Comparison of ENCODE assay signal across 1 cellular context in the genomic region with DNA sequence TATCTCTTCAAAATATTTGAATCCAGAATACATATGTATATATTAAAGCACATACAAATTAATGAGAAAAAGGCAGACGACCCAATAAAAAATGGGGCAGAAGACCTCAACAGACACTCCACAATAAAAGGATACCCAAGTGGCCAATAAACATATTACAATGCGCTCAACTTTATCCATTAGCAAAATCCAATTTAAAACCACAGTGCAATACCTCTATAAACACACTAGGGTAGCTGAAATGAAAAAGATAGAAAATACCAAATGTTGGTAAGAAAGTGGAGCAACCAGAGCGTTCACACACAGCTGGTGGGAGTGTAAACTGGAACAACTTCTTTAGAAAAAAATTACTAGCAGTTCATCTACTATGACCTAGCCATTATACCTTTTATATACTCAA.
TF ChIP-seq lines count a peak whose summit lies in the region.

No MANE protein-coding gene starts in this region.

TF ChIP-seq in GM23338, 12 proteins besides CTCF, POLR2A, EP300 and RAD21:
- TF ChIP-seq, protein P1, sequence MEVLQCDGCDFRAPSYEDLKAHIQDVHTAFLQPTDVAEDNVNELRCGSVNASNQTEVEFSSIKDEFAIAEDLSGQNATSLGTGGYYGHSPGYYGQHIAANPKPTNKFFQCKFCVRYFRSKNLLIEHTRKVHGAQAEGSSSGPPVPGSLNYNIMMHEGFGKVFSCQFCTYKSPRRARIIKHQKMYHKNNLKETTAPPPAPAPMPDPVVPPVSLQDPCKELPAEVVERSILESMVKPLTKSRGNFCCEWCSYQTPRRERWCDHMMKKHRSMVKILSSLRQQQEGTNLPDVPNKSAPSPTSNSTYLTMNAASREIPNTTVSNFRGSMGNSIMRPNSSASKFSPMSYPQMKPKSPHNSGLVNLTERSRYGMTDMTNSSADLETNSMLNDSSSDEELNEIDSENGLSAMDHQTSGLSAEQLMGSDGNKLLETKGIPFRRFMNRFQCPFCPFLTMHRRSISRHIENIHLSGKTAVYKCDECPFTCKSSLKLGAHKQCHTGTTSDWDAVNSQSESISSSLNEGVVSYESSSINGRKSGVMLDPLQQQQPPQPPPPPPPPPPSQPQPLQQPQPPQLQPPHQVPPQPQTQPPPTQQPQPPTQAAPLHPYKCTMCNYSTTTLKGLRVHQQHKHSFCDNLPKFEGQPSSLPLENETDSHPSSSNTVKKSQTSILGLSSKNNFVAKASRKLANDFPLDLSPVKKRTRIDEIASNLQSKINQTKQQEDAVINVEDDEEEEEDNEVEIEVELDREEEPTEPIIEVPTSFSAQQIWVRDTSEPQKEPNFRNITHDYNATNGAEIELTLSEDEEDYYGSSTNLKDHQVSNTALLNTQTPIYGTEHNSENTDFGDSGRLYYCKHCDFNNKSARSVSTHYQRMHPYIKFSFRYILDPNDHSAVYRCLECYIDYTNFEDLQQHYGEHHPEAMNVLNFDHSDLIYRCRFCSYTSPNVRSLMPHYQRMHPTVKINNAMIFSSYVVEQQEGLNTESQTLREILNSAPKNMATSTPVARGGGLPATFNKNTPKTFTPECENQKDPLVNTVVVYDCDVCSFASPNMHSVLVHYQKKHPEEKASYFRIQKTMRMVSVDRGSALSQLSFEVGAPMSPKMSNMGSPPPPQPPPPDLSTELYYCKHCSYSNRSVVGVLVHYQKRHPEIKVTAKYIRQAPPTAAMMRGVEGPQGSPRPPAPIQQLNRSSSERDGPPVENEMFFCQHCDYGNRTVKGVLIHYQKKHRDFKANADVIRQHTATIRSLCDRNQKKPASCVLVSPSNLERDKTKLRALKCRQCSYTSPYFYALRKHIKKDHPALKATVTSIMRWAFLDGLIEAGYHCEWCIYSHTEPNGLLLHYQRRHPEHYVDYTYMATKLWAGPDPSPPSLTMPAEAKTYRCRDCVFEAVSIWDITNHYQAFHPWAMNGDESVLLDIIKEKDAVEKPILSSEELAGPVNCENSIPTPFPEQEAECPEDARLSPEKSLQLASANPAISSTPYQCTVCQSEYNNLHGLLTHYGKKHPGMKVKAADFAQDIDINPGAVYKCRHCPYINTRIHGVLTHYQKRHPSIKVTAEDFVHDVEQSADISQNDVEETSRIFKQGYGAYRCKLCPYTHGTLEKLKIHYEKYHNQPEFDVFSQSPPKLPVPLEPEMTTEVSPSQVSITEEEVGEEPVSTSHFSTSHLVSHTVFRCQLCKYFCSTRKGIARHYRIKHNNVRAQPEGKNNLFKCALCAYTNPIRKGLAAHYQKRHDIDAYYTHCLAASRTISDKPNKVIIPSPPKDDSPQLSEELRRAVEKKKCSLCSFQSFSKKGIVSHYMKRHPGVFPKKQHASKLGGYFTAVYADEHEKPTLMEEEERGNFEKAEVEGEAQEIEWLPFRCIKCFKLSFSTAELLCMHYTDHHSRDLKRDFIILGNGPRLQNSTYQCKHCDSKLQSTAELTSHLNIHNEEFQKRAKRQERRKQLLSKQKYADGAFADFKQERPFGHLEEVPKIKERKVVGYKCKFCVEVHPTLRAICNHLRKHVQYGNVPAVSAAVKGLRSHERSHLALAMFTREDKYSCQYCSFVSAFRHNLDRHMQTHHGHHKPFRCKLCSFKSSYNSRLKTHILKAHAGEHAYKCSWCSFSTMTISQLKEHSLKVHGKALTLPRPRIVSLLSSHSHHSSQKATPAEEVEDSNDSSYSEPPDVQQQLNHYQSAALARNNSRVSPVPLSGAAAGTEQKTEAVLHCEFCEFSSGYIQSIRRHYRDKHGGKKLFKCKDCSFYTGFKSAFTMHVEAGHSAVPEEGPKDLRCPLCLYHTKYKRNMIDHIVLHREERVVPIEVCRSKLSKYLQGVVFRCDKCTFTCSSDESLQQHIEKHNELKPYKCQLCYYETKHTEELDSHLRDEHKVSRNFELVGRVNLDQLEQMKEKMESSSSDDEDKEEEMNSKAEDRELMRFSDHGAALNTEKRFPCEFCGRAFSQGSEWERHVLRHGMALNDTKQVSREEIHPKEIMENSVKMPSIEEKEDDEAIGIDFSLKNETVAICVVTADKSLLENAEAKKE (CRISPR knock-in tag; IDR thresholded peaks at IDR 0.05) = no peak
- TF ChIP-seq POLR2AphosphoS5 (IDR thresholded peaks at IDR 0.05; ENCODE audit: low read depth) = no peak
- TF ChIP-seq CREB1 (CRISPR knock-in tag; IDR thresholded peaks at IDR 0.05; ENCODE audit: low read depth) = no peak
- no peak for TF ChIP-seq ZNF331 (CRISPR knock-in tag; IDR thresholded peaks at IDR 0.05; ENCODE audit: low read depth)
